Comparison of ENCODE assay signal across 2 cellular contexts in genomic region chr5:156687514-156687913, GRCh38.
TF ChIP-seq lines count a peak whose summit lies in the region.

No MANE protein-coding gene starts in this region.

TF ChIP-seq in H1, 55 proteins besides CTCF, POLR2A, EP300 and RAD21 (continued from another document):
- TF ChIP-seq SRF (IDR thresholded peaks at IDR 0.05; ENCODE audit: low read depth, low read length) (no peak), ZNF274 (IDR thresholded peaks at IDR 0.05; ENCODE audit: borderline replicate concordance, extremely low read depth, low read length) (no peak), JUND (IDR thresholded peaks at IDR 0.05; ENCODE audit: low read length) (no peak), POLR2AphosphoS5 (IDR thresholded peaks at IDR 0.05; ENCODE audit: low read depth, low read length) (no peak), BRCA1 (IDR thresholded peaks at IDR 0.05; ENCODE audit: low read depth, low read length) (no peak), RFX5 (IDR thresholded peaks at IDR 0.05; ENCODE audit: borderline replicate concordance, low read depth, low read length) (no peak), MAFK (IDR thresholded peaks at IDR 0.05; ENCODE audit: low read depth, low read length) (no peak), TEAD4 (IDR thresholded peaks at IDR 0.05; ENCODE audit: low read depth, low read length) (no peak), BACH1 (IDR thresholded peaks at IDR 0.05; ENCODE audit: low read length) (no peak), CBX5 (IDR thresholded peaks at IDR 0.05; ENCODE audit: low read depth, low read length) (no peak), ASH2L (IDR thresholded peaks at IDR 0.05; ENCODE audit: low read length) (no peak), SP1 (IDR thresholded peaks at IDR 0.05; ENCODE audit: low read depth, low read length) (no peak), HDAC6 (IDR thresholded peaks at IDR 0.05; ENCODE audit: low read depth, low read length) (no peak)
- TF ChIP-seq, protein P1, sequence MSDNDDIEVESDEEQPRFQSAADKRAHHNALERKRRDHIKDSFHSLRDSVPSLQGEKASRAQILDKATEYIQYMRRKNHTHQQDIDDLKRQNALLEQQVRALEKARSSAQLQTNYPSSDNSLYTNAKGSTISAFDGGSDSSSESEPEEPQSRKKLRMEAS (IDR thresholded peaks at IDR 0.05): no peak

TF ChIP-seq in neural cell, 6 proteins besides CTCF, POLR2A, EP300 and RAD21 (continued from another document):
- TF ChIP-seq REST (IDR thresholded peaks at IDR 0.05; ENCODE audit: borderline replicate concordance) (no peak), SMC3 (conservative IDR thresholded peaks at IDR 0.05; ENCODE audit: poor library complexity) (no peak), TAF1 (IDR thresholded peaks at IDR 0.05; ENCODE audit: low read depth) (no peak)
